8 cellular contexts compared by ENCODE assay signal in the genomic region with DNA sequence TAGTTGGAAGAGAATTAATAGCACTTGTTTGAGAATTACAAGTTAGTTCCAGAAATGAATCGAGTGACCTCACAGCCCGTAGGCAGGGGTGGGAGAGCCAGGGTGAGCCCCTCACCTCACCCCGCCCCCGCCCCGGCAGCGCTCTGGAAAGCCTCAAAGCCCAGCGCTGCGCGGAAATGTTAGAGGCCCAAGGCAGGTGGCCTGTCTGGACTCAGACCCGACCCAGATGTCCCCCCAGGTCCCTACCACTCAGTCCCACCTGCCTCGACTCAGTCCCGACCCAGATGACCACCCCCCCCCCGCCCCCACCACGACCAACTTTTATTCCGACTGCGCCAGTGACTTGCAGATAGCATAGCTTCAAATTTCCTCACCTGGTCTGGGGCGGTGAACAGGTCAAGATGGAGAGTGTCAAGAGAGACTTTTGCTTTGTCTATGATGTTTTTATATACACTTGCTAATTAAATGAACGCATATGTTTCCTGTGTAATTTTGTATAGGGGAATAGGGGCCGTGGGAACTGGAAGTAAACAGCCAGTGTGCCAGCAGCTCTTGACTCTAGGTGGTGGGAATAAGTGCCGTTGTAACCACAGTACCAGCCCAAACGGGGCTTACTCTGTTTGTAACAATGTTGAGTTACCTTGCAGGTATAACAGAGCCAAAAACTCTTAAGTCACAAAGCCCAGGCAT. TPM values are rescaled to one million over a fixed set of nuclear protein-coding genes. Genes with fewer than 3 reads are reported as not detected.
A peak's percentile ranks its signal among the peaks of the same experiment; 100 is the strongest.
DNase-seq lines count a peak whose midpoint lies in the region; ATAC-seq and TF ChIP-seq lines count a peak whose summit lies in the region.

No MANE protein-coding gene starts in this region.

- H3K9me3 ChIP-seq in tibial nerve: no peaks in the 10 kb centered on the region

- H3K4me1 ChIP-seq in tibial nerve: peaks cover 0 to 36% (median 18%) of the 10 kb centered on the region in 4 donors

- no peak for TF ChIP-seq CTCF in tibial nerve (IDR thresholded peaks at IDR 0.05)

- TF ChIP-seq EP300 in tibial nerve (IDR thresholded peaks at IDR 0.05): no peak

- ATAC-seq in activated CD8-positive, alpha-beta memory T cell treated with anti-CD3 and anti-CD28 coated beads, Interleukin-2, amount 10 ng/mL, durations not matched to agents 7 days and 5 days: no peak
- no peak for ATAC-seq in GM18517 (IDR thresholded peaks at IDR 0.05; ENCODE audit: unreplicated experiment)

- peak overlapping the region; percentile 56 to 92 (median 87) for H3K4me3 ChIP-seq in tibial nerve

- H3K36me3 ChIP-seq in tibial nerve: no peaks in the 10 kb centered on the region

- no peaks in the 10 kb centered on the region for H3K9me3 Mint-ChIP-seq in activated CD8-positive, alpha-beta memory T cell treated with anti-CD3 and anti-CD28 coated beads, Interleukin-2, amount 10 ng/mL, durations not matched to agents 7 days and 5 days (ENCODE audit: low read depth)

- no peak overlapping the region for H3K27ac Mint-ChIP-seq in activated CD8-positive, alpha-beta memory T cell treated with anti-CD3 and anti-CD28 coated beads, Interleukin-2, amount 10 ng/mL, durations not matched to agents 7 days and 5 days

- peak overlapping the region; percentile 73 for H3K27ac ChIP-seq in caudate nucleus (ENCODE audit: low read depth, low read length)
- H3K27ac ChIP-seq in tibial nerve: peak overlapping the region; percentile 94 to 99 (median 97)

- CTCF ChIA-PET in activated CD8-positive, alpha-beta memory T cell treated with anti-CD3 and anti-CD28 coated beads, Interleukin-2, amount 10 ng/mL, durations not matched to agents 7 days and 5 days (lab: Charles Lee): interaction anchor here (0.6 to 1.5 kb wide), 4 partner anchors 10 to 501 kb away, joined by 3 read pairs; a partner anchor contains a TSS

- H3K4me3 Mint-ChIP-seq in activated CD8-positive, alpha-beta memory T cell treated with anti-CD3 and anti-CD28 coated beads, Interleukin-2, amount 10 ng/mL, durations not matched to agents 7 days and 5 days: peak overlapping the region; percentile 44

- peaks cover 59% of the 10 kb centered on the region for H3K27me3 Mint-ChIP-seq in activated CD8-positive, alpha-beta memory T cell treated with anti-CD3 and anti-CD28 coated beads, Interleukin-2, amount 10 ng/mL, durations not matched to agents 7 days and 5 days

- 37 to 47% methylated on average over 13 to 21 of the region's 21 CpGs for WGBS in tibial nerve, 2 donors

- DNase-seq in activated CD8-positive, alpha-beta memory T cell treated with anti-CD3 and anti-CD28 coated beads, Interleukin-2, amount 10 ng/mL, durations not matched to agents 7 days and 5 days: no peak
- DNase-seq in activated CD8-positive, alpha-beta memory T cell treated with anti-CD3 and anti-CD28 coated beads, Interleukin-2, amount 50 U/mL, for 48 hours: no peak
- DNase-seq in caudate nucleus (lab: John Stamatoyannopoulos, UW) (no peak), lung microvascular endothelial cell (ENCODE audit: low read depth in 2 of 2) (peak; percentile 87 to 90), tibial nerve (ENCODE audit: low spot score in 2 of 2) (no peak), 8988T (no peak), DMS53 treated with DMSO at 0.1 percent for 48 hours (lab: John Stamatoyannopoulos, UW; ENCODE audit: unreplicated experiment) (no peak)

- no peaks in the 10 kb centered on the region for H3K27me3 ChIP-seq in tibial nerve

- no peaks in the 10 kb centered on the region for H3K36me3 Mint-ChIP-seq in activated CD8-positive, alpha-beta memory T cell treated with anti-CD3 and anti-CD28 coated beads, Interleukin-2, amount 10 ng/mL, durations not matched to agents 7 days and 5 days

- peaks cover 3% of the 10 kb centered on the region for H3K4me1 Mint-ChIP-seq in activated CD8-positive, alpha-beta memory T cell treated with anti-CD3 and anti-CD28 coated beads, Interleukin-2, amount 10 ng/mL, durations not matched to agents 7 days and 5 days

- no peak for TF ChIP-seq POLR2A in tibial nerve (IDR thresholded peaks at IDR 0.05)

RNA-seq across cellular contexts. Expression of a gene that starts 1.2 kb away (rescaled TPM):
- total RNA-seq in activated CD8-positive, alpha-beta memory T cell treated with anti-CD3 and anti-CD28 coated beads, Interleukin-2, amount 10 ng/mL, durations not matched to agents 7 days and 5 days: under 1 TPM in 1 of 2 experiments, not detected in 1; 0.47 TPM
- total RNA-seq in lung microvascular endothelial cell: 45.1 and 103 TPM in 2 replicates
- 100 to 1,000 TPM in 3 of 4 donors, 10 to 100 TPM in 1; 93.6 to 174 (median 113) TPM for total RNA-seq in tibial nerve

Comparison
In these comparisons a context has a peak if more than half of its experiments do, and no peak if none do; other contexts are left out.
1. DNase-seq: peak in lung microvascular endothelial cell (2 of 2); none in activated CD8-positive, alpha-beta memory T cell treated with anti-CD3 and anti-CD28 coated beads, Interleukin-2, amount 10 ng/mL, durations not matched to agents 7 days and 5 days (single experiment), activated CD8-positive, alpha-beta memory T cell treated with anti-CD3 and anti-CD28 coated beads, Interleukin-2, amount 50 U/mL, for 48 hours (single experiment), caudate nucleus (0 of 61), tibial nerve (0 of 2), 8988T (single experiment) and DMS53 treated with DMSO at 0.1 percent for 48 hours (single experiment).
2. RNA of a gene that starts 1.2 kb away (total RNA-seq): 93.6 to 174 TPM in tibial nerve and 45.1 to 103 TPM in lung microvascular endothelial cell; 0.47 TPM in activated CD8-positive, alpha-beta memory T cell treated with anti-CD3 and anti-CD28 coated beads, Interleukin-2, amount 10 ng/mL, durations not matched to agents 7 days and 5 days; every median in the first group is over 10 times any median in the second.